Comparison of ENCODE assay signal across 6 cellular contexts in the genomic region with DNA sequence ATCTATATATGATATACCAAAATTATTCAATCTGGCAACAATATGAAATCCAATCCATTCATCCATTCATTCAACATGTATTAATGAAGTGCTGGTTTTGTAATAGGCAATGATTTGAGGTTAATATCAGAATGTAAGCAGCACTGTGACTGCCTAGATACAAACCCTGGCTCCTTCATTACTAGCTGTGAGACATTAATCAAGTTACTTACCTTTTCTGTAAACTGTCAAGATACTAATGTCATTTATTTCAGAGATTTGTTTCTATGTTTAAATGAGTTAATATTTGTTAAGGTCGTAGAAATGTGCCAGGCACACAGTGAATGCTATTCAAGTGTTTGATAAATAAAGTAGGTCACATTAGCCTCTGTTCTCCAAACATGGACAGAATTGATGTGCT.
"Had no signal": no experiment of that assay in that cellular context is flagged by ENCODE, and none has a peak within 500 bp of the region (broad histone marks: within the 10 kb centered on the region; RNA-seq: fewer than 3 reads in every experiment).

No MANE protein-coding gene starts in this region.

- FAIRE-seq: HepG2, HTR-8/SVneo, K562 had no signal

- DNase-seq: IMR-90, KBM-7, KG1 had no signal
